18 cellular contexts compared by ENCODE assay signal in the genomic region with DNA sequence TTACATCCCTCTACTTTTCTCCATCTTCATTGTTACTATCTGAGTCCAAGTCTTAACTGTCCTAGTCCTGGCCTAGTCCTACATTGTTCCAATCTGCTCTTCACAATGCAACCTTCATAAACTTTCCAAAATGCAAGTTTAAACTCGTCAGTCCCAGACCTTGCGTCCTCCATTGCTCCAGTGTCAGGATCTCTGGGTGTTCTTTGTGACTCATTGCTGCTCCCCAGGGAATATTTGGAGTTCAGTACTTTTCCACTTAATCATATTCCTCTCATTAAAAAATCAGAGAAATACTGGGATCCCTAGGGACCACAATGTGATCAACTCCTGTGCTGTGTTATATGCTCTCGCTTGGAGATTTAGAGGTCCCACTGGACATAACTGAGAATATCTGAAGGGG. TPM values are rescaled to one million over a fixed set of nuclear protein-coding genes. Genes with fewer than 3 reads are reported as not detected.
A peak's percentile ranks its signal among the peaks of the same experiment; 100 is the strongest.
DNase-seq lines count a peak whose midpoint lies in the region; ATAC-seq, FAIRE-seq and TF ChIP-seq lines count a peak whose summit lies in the region.
"Had no signal": no experiment of that assay in that cellular context is flagged by ENCODE, and none has a peak within 500 bp of the region (broad histone marks: within the 10 kb centered on the region; RNA-seq: fewer than 3 reads in every experiment).

No MANE protein-coding gene starts in this region.

- DNase-seq in COLO829 (ENCODE audit: low spot score) (peak; percentile 37), LHCN-M2 (ENCODE audit: low read depth) (peak; percentile 20), bronchial epithelial cell (ENCODE audit: low read depth) (peak; percentile 93), hepatic stellate cell (ENCODE audit: low spot score) (peak; percentile 45), osteoblast (ENCODE audit: insufficient read length, low spot score, missing footprints) (no peak), activated gamma-delta T cell (lab: John Stamatoyannopoulos, UW) (no peak)
- DNase-seq: AML-193; Calu3; CD4-positive, CD25-positive, alpha-beta regulatory T cell; DMS 273 treated with DMSO at 0.1 percent for 48 hours; HFFc6 had no signal

- H2AFZ ChIP-seq in osteoblast (ENCODE audit: low read length), result no peak overlapping the region

- H3K27ac ChIP-seq in osteoblast (ENCODE audit: low read depth, low read length), result no peak overlapping the region
- H3K27ac ChIP-seq: BLaER1 treated with 17β-estradiol and CSF1 and Interleukin-3, amounts not matched to agents 10 nM and 100 nM; HL-60 had no signal

- no peak for ATAC-seq in GM19324 (IDR thresholded peaks at IDR 0.05; ENCODE audit: low FRiP score, unreplicated experiment)

- no peaks in the 10 kb centered on the region for H4K20me1 ChIP-seq in osteoblast (ENCODE audit: insufficient read depth, low read length)
- H4K20me1 ChIP-seq: BLaER1 treated with 17β-estradiol and CSF1 and Interleukin-3, amounts not matched to agents 10 nM and 100 nM had no signal

- H3K9me3 ChIP-seq in osteoblast (ENCODE audit: low read depth, low read length), result no peaks in the 10 kb centered on the region
- H3K9me3 ChIP-seq: BLaER1 treated with 17β-estradiol and CSF1 and Interleukin-3, amounts not matched to agents 10 nM and 100 nM; HAP-1 had no signal

- FAIRE-seq in bronchial epithelial cell (lab: Jason Lieb, UNC), result no peak
- FAIRE-seq: A204.1, H1 had no signal

- H3K4me3 ChIP-seq in bronchial epithelial cell (ENCODE audit: low read depth, low read length) (no peak overlapping the region), osteoblast (ENCODE audit: insufficient read depth, low read length) (no peak overlapping the region)
- H3K4me3 ChIP-seq: BLaER1 treated with 17β-estradiol and CSF1 and Interleukin-3, amounts not matched to agents 10 nM and 100 nM; HAP-1 had no signal

- no peaks in the 10 kb centered on the region for H3K27me3 ChIP-seq in bronchial epithelial cell (ENCODE audit: control insufficient read depth, insufficient read depth, low read length)
- no peaks in the 10 kb centered on the region for H3K27me3 ChIP-seq in osteoblast (ENCODE audit: insufficient read depth, low read length)

- no peaks in the 10 kb centered on the region for H3K79me2 ChIP-seq in osteoblast (ENCODE audit: insufficient read depth, low read length)

- H3K36me3 ChIP-seq in bronchial epithelial cell (ENCODE audit: control insufficient read depth, insufficient read depth, low read length) (no peaks in the 10 kb centered on the region), osteoblast (ENCODE audit: insufficient read depth, low read length) (no peaks in the 10 kb centered on the region)
- H3K36me3 ChIP-seq: BLaER1 treated with 17β-estradiol and CSF1 and Interleukin-3, amounts not matched to agents 10 nM and 100 nM; HAP-1 had no signal

- no peaks in the 10 kb centered on the region for H3K4me1 ChIP-seq in osteoblast (ENCODE audit: insufficient read depth, low read length)
- H3K4me1 ChIP-seq: HAP-1 had no signal

- TF ChIP-seq CTCF in bronchial epithelial cell (IDR thresholded peaks at IDR 0.05; ENCODE audit: insufficient read depth, low read length, severe bottlenecking) (no peak), osteoblast (IDR thresholded peaks at IDR 0.05; ENCODE audit: extremely low read depth, low read depth, low read length) (no peak)

- H3K4me2 ChIP-seq in osteoblast (ENCODE audit: insufficient read depth, low read length), result no peak overlapping the region

RNA-seq across cellular contexts. Expression of gene KPRP, which starts 18.0 kb away (rescaled TPM):
- total RNA-seq in LHCN-M2 (2014; rRNA removed) (0.13 TPM in 1 of 2 replicates, not detected in the other), bronchial epithelial cell (not detected in 2 replicates), osteoblast (not detected in 2 replicates)
- not detected for polyA plus RNA-seq in LHCN-M2 (2012)
- total RNA-seq: Calu3; CD4-positive, CD25-positive, alpha-beta regulatory T cell; Daoy; H1; HFFc6 had no signal
- polyA plus RNA-seq: CD4-positive, CD25-positive, alpha-beta regulatory T cell; H1 had no signal

RNA-seq across cellular contexts. Expression of gene LCE4A, which starts 31.9 kb away (rescaled TPM):
- total RNA-seq in LHCN-M2 (2014; rRNA removed) (not detected in 2 replicates), bronchial epithelial cell (not detected in 2 replicates), osteoblast (not detected in 2 replicates)
- not detected for polyA plus RNA-seq in LHCN-M2 (2012)
- total RNA-seq: Calu3; CD4-positive, CD25-positive, alpha-beta regulatory T cell; Daoy; H1 had no signal
- polyA plus RNA-seq: CD4-positive, CD25-positive, alpha-beta regulatory T cell; H1 had no signal

RNA-seq across cellular contexts. Expression of gene LCE1F, which starts 35.1 kb away (rescaled TPM):
- total RNA-seq in LHCN-M2 (2014; rRNA removed), result not detected in 2 replicates
- not detected for polyA plus RNA-seq in LHCN-M2 (2012)
- total RNA-seq in bronchial epithelial cell, result not detected in 2 replicates
- not detected in 2 replicates for total RNA-seq in osteoblast
- total RNA-seq: Calu3; CD4-positive, CD25-positive, alpha-beta regulatory T cell; Daoy; H1; HFFc6 had no signal
- polyA plus RNA-seq: CD4-positive, CD25-positive, alpha-beta regulatory T cell; H1 had no signal

RNA-seq across cellular contexts. Expression of gene LCE2A, which starts 41.7 kb away (rescaled TPM):
- total RNA-seq in LHCN-M2 (2014; rRNA removed), result not detected in 2 replicates
- not detected for polyA plus RNA-seq in LHCN-M2 (2012)
- total RNA-seq in bronchial epithelial cell, result not detected in 2 replicates
- not detected in 2 replicates for total RNA-seq in osteoblast
- total RNA-seq: Calu3; CD4-positive, CD25-positive, alpha-beta regulatory T cell; Daoy; H1 had no signal
- polyA plus RNA-seq: CD4-positive, CD25-positive, alpha-beta regulatory T cell; H1 had no signal

RNA-seq across cellular contexts. Expression of gene LCE1E, which starts 46.2 kb away (rescaled TPM):
- total RNA-seq in LHCN-M2 (2014; rRNA removed) (not detected in 2 replicates), bronchial epithelial cell (not detected in 2 replicates), osteoblast (not detected in 2 replicates)
- not detected for polyA plus RNA-seq in LHCN-M2 (2012)
- total RNA-seq: Calu3; CD4-positive, CD25-positive, alpha-beta regulatory T cell; Daoy; H1; HFFc6 had no signal
- polyA plus RNA-seq: CD4-positive, CD25-positive, alpha-beta regulatory T cell; H1 had no signal

Comparison
In these comparisons a context has a peak if more than half of its experiments do, and no peak if none do; other contexts are left out.
1. DNase-seq: peak in COLO829 (single experiment), LHCN-M2 (single experiment), bronchial epithelial cell (single experiment) and hepatic stellate cell (single experiment); none in osteoblast (single experiment) and activated gamma-delta T cell (single experiment).